Comparison of ENCODE assay signal across 1 cellular context in genomic region chr9:129071526-129072131, GRCh38.
TF ChIP-seq lines count a peak whose summit lies in the region.

No MANE protein-coding gene starts in this region.

TF ChIP-seq in GM23338, 12 proteins besides CTCF, POLR2A, EP300 and RAD21 (continued from another document):
- TF ChIP-seq, protein P1, sequence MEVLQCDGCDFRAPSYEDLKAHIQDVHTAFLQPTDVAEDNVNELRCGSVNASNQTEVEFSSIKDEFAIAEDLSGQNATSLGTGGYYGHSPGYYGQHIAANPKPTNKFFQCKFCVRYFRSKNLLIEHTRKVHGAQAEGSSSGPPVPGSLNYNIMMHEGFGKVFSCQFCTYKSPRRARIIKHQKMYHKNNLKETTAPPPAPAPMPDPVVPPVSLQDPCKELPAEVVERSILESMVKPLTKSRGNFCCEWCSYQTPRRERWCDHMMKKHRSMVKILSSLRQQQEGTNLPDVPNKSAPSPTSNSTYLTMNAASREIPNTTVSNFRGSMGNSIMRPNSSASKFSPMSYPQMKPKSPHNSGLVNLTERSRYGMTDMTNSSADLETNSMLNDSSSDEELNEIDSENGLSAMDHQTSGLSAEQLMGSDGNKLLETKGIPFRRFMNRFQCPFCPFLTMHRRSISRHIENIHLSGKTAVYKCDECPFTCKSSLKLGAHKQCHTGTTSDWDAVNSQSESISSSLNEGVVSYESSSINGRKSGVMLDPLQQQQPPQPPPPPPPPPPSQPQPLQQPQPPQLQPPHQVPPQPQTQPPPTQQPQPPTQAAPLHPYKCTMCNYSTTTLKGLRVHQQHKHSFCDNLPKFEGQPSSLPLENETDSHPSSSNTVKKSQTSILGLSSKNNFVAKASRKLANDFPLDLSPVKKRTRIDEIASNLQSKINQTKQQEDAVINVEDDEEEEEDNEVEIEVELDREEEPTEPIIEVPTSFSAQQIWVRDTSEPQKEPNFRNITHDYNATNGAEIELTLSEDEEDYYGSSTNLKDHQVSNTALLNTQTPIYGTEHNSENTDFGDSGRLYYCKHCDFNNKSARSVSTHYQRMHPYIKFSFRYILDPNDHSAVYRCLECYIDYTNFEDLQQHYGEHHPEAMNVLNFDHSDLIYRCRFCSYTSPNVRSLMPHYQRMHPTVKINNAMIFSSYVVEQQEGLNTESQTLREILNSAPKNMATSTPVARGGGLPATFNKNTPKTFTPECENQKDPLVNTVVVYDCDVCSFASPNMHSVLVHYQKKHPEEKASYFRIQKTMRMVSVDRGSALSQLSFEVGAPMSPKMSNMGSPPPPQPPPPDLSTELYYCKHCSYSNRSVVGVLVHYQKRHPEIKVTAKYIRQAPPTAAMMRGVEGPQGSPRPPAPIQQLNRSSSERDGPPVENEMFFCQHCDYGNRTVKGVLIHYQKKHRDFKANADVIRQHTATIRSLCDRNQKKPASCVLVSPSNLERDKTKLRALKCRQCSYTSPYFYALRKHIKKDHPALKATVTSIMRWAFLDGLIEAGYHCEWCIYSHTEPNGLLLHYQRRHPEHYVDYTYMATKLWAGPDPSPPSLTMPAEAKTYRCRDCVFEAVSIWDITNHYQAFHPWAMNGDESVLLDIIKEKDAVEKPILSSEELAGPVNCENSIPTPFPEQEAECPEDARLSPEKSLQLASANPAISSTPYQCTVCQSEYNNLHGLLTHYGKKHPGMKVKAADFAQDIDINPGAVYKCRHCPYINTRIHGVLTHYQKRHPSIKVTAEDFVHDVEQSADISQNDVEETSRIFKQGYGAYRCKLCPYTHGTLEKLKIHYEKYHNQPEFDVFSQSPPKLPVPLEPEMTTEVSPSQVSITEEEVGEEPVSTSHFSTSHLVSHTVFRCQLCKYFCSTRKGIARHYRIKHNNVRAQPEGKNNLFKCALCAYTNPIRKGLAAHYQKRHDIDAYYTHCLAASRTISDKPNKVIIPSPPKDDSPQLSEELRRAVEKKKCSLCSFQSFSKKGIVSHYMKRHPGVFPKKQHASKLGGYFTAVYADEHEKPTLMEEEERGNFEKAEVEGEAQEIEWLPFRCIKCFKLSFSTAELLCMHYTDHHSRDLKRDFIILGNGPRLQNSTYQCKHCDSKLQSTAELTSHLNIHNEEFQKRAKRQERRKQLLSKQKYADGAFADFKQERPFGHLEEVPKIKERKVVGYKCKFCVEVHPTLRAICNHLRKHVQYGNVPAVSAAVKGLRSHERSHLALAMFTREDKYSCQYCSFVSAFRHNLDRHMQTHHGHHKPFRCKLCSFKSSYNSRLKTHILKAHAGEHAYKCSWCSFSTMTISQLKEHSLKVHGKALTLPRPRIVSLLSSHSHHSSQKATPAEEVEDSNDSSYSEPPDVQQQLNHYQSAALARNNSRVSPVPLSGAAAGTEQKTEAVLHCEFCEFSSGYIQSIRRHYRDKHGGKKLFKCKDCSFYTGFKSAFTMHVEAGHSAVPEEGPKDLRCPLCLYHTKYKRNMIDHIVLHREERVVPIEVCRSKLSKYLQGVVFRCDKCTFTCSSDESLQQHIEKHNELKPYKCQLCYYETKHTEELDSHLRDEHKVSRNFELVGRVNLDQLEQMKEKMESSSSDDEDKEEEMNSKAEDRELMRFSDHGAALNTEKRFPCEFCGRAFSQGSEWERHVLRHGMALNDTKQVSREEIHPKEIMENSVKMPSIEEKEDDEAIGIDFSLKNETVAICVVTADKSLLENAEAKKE (CRISPR knock-in tag; IDR thresholded peaks at IDR 0.05): no peak
- TF ChIP-seq REST (IDR thresholded peaks at IDR 0.05; ENCODE audit: unreplicated experiment) (no peak), POLR2AphosphoS5 (IDR thresholded peaks at IDR 0.05; ENCODE audit: low read depth) (0 out of 2 replicates have a peak, but pooled peaks have one; percentile 8), NANOG (IDR thresholded peaks at IDR 0.05; ENCODE audit: borderline replicate concordance) (no peak)
